In genomic region chr13:32495841-32496240, GRCh38 we compare ENCODE assay signal across 22 cellular contexts.
"Had no signal": no experiment of that assay in that cellular context is flagged by ENCODE, and none has a peak within 500 bp of the region (broad histone marks: within the 10 kb centered on the region; RNA-seq: fewer than 3 reads in every experiment).

No MANE protein-coding gene starts in this region.

- H3K9me3 Mint-ChIP-seq: dendritic cell treated with granulocyte-macrophage colony-stimulating factor and Interleukin-4, amounts not matched to agents 40 ng/mL and 50 ng/mL, for 4 days; effector memory CD8-positive, alpha-beta T cell; endodermal cell had no signal

- ATAC-seq: effector memory CD8-positive, alpha-beta T cell; foreskin keratinocyte; gastrocnemius medialis; gastroesophageal sphincter had no signal

- H3K27ac Mint-ChIP-seq: dendritic cell treated with granulocyte-macrophage colony-stimulating factor and Interleukin-4, amounts not matched to agents 40 ng/mL and 50 ng/mL, for 4 days; endodermal cell had no signal

- H3K27me3 ChIP-seq: colonic mucosa, dorsolateral prefrontal cortex, esophagus muscularis mucosa, esophagus squamous epithelium, foreskin keratinocyte, gastrocnemius medialis, gastroesophageal sphincter, heart left ventricle, heart right ventricle had no signal

- H3K36me3 ChIP-seq: colonic mucosa, esophagus muscularis mucosa, esophagus squamous epithelium, gastrocnemius medialis, gastroesophageal sphincter had no signal

- H3K4me3 ChIP-seq: colonic mucosa, coronary artery, dorsolateral prefrontal cortex, esophagus muscularis mucosa, esophagus squamous epithelium, gastrocnemius medialis, gastroesophageal sphincter, heart left ventricle, heart right ventricle had no signal

- H3K27ac ChIP-seq: colonic mucosa, coronary artery, dorsolateral prefrontal cortex, epithelial cell of prostate, esophagus muscularis mucosa, esophagus squamous epithelium, foreskin keratinocyte, gastrocnemius medialis, gastroesophageal sphincter, heart left ventricle, heart right ventricle had no signal

- H3K4me1 ChIP-seq: colonic mucosa, foreskin keratinocyte had no signal

- H3K4me3 Mint-ChIP-seq: dendritic cell treated with granulocyte-macrophage colony-stimulating factor and Interleukin-4, amounts not matched to agents 40 ng/mL and 50 ng/mL, for 4 days; effector memory CD8-positive, alpha-beta T cell; endodermal cell had no signal

- H3K27me3 Mint-ChIP-seq: dendritic cell treated with granulocyte-macrophage colony-stimulating factor and Interleukin-4, amounts not matched to agents 40 ng/mL and 50 ng/mL, for 4 days; effector memory CD8-positive, alpha-beta T cell had no signal

- H3K9me3 ChIP-seq: colonic mucosa, esophagus muscularis mucosa, esophagus squamous epithelium, gastrocnemius medialis, gastroesophageal sphincter, heart left ventricle, heart right ventricle had no signal

- DNase-seq: colonic mucosa; cortex of kidney; dermis blood vessel endothelial cell; dorsolateral prefrontal cortex; effector CD4-positive, alpha-beta T cell; effector CD8-positive, alpha-beta T cell; effector memory CD4-positive, alpha-beta T cell; effector memory CD8-positive, alpha-beta T cell; endodermal cell; esophagus squamous epithelium; foreskin fibroblast; foreskin keratinocyte; foreskin melanocyte; gastrocnemius medialis; glutamatergic neuron; heart left ventricle; heart right ventricle had no signal
